Comparison of ENCODE assay signal across 19 cellular contexts in the genomic region with DNA sequence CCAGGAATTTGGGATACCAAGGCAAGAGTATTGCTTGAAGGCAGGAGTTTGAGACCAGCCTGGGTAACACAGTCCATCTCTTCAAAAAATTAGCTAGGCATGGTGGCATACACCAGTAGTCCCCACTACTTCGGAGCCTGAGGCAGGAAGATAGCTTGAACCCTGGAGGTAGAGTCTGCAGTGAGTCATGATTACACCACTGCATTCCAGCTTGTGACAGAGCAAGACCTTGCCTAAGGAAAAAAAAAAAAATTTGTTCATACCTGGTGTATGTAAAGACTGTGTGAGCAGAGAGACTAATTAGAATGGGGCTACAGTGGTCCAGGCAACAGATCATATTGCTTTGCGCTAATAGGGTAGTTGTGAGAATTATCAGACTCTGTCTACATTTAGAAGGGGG.
"Had no signal": no experiment of that assay in that cellular context is flagged by ENCODE, and none has a peak within 500 bp of the region (broad histone marks: within the 10 kb centered on the region; RNA-seq: fewer than 3 reads in every experiment).

No MANE protein-coding gene starts in this region.

- H3K36me3 ChIP-seq: colonic mucosa, neural progenitor cell, tibial nerve had no signal

- H3K9me3 Mint-ChIP-seq: neural progenitor cell had no signal

- H3K9me3 ChIP-seq: colonic mucosa, tibial nerve had no signal

- H3K36me3 Mint-ChIP-seq: activated naive CD8-positive, alpha-beta T cell; neural progenitor cell had no signal

- H3K27ac ChIP-seq: colonic mucosa, neural progenitor cell, tibial nerve had no signal

- H3K27me3 ChIP-seq: colonic mucosa, neural progenitor cell, tibial nerve had no signal

- H3K27ac Mint-ChIP-seq: activated CD4-positive, alpha-beta T cell treated with anti-CD3 and anti-CD28 coated beads for 36 hours; activated naive CD8-positive, alpha-beta T cell; natural killer cell; neural progenitor cell had no signal

- H3K4me1 Mint-ChIP-seq: activated CD4-positive, alpha-beta T cell treated with anti-CD3 and anti-CD28 coated beads for 36 hours; natural killer cell; neural progenitor cell had no signal

- H3K4me3 ChIP-seq: colonic mucosa, neural progenitor cell, tibial nerve had no signal

- DNase-seq: activated CD4-positive, alpha-beta T cell treated with anti-CD3 and anti-CD28 coated beads for 36 hours; activated CD4-positive, CD25-positive, alpha-beta regulatory T cell; activated CD8-positive, alpha-beta memory T cell treated with anti-CD3 and anti-CD28 coated beads for 24 hours; activated effector memory CD4-positive, alpha-beta T cell treated with Interleukin-2 at 50 U/mL for 16 hours; activated naive CD4-positive, alpha-beta T cell treated with Interleukin-2 at 50 U/mL for 16 hours; anterior cingulate cortex; colonic mucosa; effector CD8-positive, alpha-beta T cell; left colon; mesenchymal stem cell; natural killer cell; occipital lobe; right cardiac atrium; stimulated activated CD4-positive, alpha-beta T cell treated with anti-CD3 and anti-CD28 coated beads, Interleukin-15, amount 100 ng/mL, for 24 hours; stimulated activated CD4-positive, alpha-beta T cell treated with anti-CD3 and anti-CD28 coated beads, Interleukin-2, amount 100 ng/mL, for 24 hours; stimulated activated naive CD4-positive, alpha-beta T cell treated with Interleukin-2 at 50 U/mL for 16 hours had no signal

- H2AFZ ChIP-seq: neural progenitor cell had no signal

- ATAC-seq: activated CD4-positive, alpha-beta T cell treated with anti-CD3 and anti-CD28 coated beads for 36 hours; left colon; natural killer cell; right cardiac atrium had no signal

- H3K9ac ChIP-seq: neural progenitor cell had no signal

- H3K27me3 Mint-ChIP-seq: activated CD4-positive, alpha-beta T cell treated with anti-CD3 and anti-CD28 coated beads for 36 hours; activated naive CD8-positive, alpha-beta T cell had no signal

- H3K4me3 Mint-ChIP-seq: activated CD4-positive, alpha-beta T cell treated with anti-CD3 and anti-CD28 coated beads for 36 hours; activated naive CD8-positive, alpha-beta T cell; natural killer cell; neural progenitor cell had no signal

- H3K4me2 ChIP-seq: neural progenitor cell had no signal

- H3K4me1 ChIP-seq: colonic mucosa, tibial nerve had no signal
